Comparison of ENCODE assay signal across 11 cellular contexts in the genomic region with DNA sequence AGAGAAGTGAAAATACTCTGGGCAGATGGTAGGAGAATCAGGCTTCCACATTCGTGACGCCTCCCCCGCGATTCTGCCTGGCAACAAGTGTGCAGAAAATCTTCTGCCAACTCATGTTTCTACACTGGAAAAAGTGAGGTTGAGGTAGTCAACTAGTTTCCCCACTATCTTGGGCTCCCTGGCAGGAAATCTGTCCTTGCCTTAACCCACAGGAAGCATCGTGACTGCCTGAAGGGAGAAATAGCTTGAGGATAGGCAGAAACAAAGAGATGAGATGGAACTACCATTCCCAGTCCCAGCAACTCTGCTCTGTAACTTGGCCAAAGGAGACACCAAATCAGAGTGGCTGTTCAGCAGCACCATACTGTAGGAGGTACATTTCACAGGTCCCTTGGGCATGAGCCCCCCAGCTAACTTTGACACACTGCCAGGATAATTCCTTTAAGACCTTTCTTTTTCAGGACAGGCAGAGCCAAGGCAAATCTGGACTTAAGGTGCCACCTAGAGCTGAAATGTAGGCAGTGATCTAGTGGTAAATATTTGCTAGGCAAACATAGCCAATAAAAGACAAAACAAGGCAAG.
DNase-seq lines count a peak whose midpoint lies in the region; ATAC-seq and TF ChIP-seq lines count a peak whose summit lies in the region.
"Had no signal": no experiment of that assay in that cellular context is flagged by ENCODE, and none has a peak within 500 bp of the region (broad histone marks: within the 10 kb centered on the region; RNA-seq: fewer than 3 reads in every experiment).

No MANE protein-coding gene starts in this region.

- no peak for TF ChIP-seq POLR2A in stomach (IDR thresholded peaks at IDR 0.05)

- TF ChIP-seq EP300 in stomach (IDR thresholded peaks at IDR 0.05), result no peak

- peaks cover 0 to 10% (median 5%) of the 10 kb centered on the region in 4 donors for H3K9me3 ChIP-seq in stomach
- H3K9me3 ChIP-seq: BLaER1, prostate gland had no signal

- peak; percentile 19 for ATAC-seq in foreskin keratinocyte
- no peak for ATAC-seq in GM18511 (IDR thresholded peaks at IDR 0.05; ENCODE audit: unreplicated experiment)

- no peak overlapping the region for H3K4me3 ChIP-seq in stomach
- H3K4me3 ChIP-seq: BLaER1, prostate gland, upper lobe of left lung had no signal

- peaks cover 9% of the 10 kb centered on the region for H3K4me1 ChIP-seq in foreskin keratinocyte
- H3K4me1 ChIP-seq in stomach, result peaks cover 0 to 13% (median 3%) of the 10 kb centered on the region in 4 donors
- H3K4me1 ChIP-seq: prostate gland, upper lobe of left lung had no signal

- no peaks in the 10 kb centered on the region for H3K36me3 ChIP-seq in stomach
- H3K36me3 ChIP-seq: BLaER1, prostate gland, upper lobe of left lung had no signal

- intact Hi-C loops in stomach (cut with DNase I; ENCODE audit: low total_unique reads), result no loop called here

- DNase-seq in NCI-H748 (lab: John Stamatoyannopoulos, UW; ENCODE audit: unreplicated experiment) (peak; percentile 24), NCI-H748 treated with DMSO at 0.1 percent for 48 hours (lab: John Stamatoyannopoulos, UW) (no peak), OCI-M1 (lab: John Stamatoyannopoulos, UW) (peak; percentile 77), foreskin keratinocyte (peak; percentile 20 to 30), stomach (peak; percentile 32), GF-D8 (lab: John Stamatoyannopoulos, UW) (no peak), kidney glomerular epithelial cell (lab: John Stamatoyannopoulos, UW) (no peak)
- DNase-seq: upper lobe of left lung had no signal

- TF ChIP-seq CTCF in foreskin keratinocyte (conservative IDR thresholded peaks at IDR 0.05), result peak; percentile 67
- peak in 1 of 7 experiments; percentile 39 for TF ChIP-seq CTCF in stomach (IDR thresholded peaks at IDR 0.05)

- H3K27me3 ChIP-seq in foreskin keratinocyte (no peaks in the 10 kb centered on the region), stomach (peaks cover 0 to 6% (median 0%) of the 10 kb centered on the region in 3 donors)
- H3K27me3 ChIP-seq: BLaER1, upper lobe of left lung had no signal

- 61 to 74% (median 69%) methylated on average over 5 of the region's 5 CpGs for WGBS in stomach, 5 donors

- H3K27ac ChIP-seq in foreskin keratinocyte, result no peak overlapping the region
- peak overlapping the region in 2 of 5 donors; percentile 34 to 38 for H3K27ac ChIP-seq in stomach
- H3K27ac ChIP-seq: BLaER1, prostate gland, upper lobe of left lung had no signal

Comparison
In these comparisons a context has a peak if more than half of its experiments do, and no peak if none do; other contexts are left out.
1. DNase-seq: peak in NCI-H748 (single experiment), OCI-M1 (single experiment), foreskin keratinocyte (2 of 2) and stomach (single experiment); none in NCI-H748 treated with DMSO at 0.1 percent for 48 hours (single experiment), GF-D8 (single experiment) and kidney glomerular epithelial cell (single experiment).